In genomic region chr18:31244737-31245432, GRCh38 we compare ENCODE assay signal across 10 cellular contexts.
DNase-seq lines count a peak whose midpoint lies in the region; ATAC-seq, FAIRE-seq and TF ChIP-seq lines count a peak whose summit lies in the region.
"Had no signal": no experiment of that assay in that cellular context is flagged by ENCODE, and none has a peak within 500 bp of the region (broad histone marks: within the 10 kb centered on the region; RNA-seq: fewer than 3 reads in every experiment).

No MANE protein-coding gene starts in this region.

- ATAC-seq in HepG2: peak; percentile 18
- no peak for ATAC-seq in HG02973 (IDR thresholded peaks at IDR 0.05; ENCODE audit: unreplicated experiment)
- no peak for ATAC-seq in GM19035 (IDR thresholded peaks at IDR 0.05; ENCODE audit: unreplicated experiment)

- H3K4me2 ChIP-seq in mammary epithelial cell (ENCODE audit: insufficient read depth, low read depth, low read length) (peak overlapping the region; percentile 76), HepG2 (ENCODE audit: low read depth, low read length) (peak overlapping the region; percentile 82)

- H3K9me3 ChIP-seq in mammary epithelial cell (replicated peaks; ENCODE audit: insufficient read depth, low read length): no peaks in the 10 kb centered on the region
- no peaks in the 10 kb centered on the region for H3K9me3 ChIP-seq in HepG2 (ENCODE audit: low read length)
- no peaks in the 10 kb centered on the region for H3K9me3 ChIP-seq in suprapubic skin
- H3K9me3 ChIP-seq: tibial nerve had no signal

- H3K36me3 ChIP-seq in mammary epithelial cell (ENCODE audit: insufficient read depth, low read length) (no peaks in the 10 kb centered on the region), HepG2 (replicated peaks in 1 of 2; ENCODE audit: control insufficient read depth in 1 of 2, insufficient read depth in 2 of 2, low read length in 2 of 2) (no peaks in the 10 kb centered on the region), suprapubic skin (no peaks in the 10 kb centered on the region)
- H3K36me3 ChIP-seq: tibial nerve had no signal

- POLR2A ChIA-PET in HepG2 (lab: Yijun Ruan, JAX): interaction anchor here (0.7 to 5.2 kb wide), 21 partner anchors 9 to 267 kb away, joined by 3 to 50 read pairs (median 5); partner anchors contain the start of gene DSC2

- WGBS in mammary epithelial cell (ENCODE audit: low coverage, missing lambda C conversion rate): 4% methylated on average over 7 of the region's 7 CpGs
- WGBS in HepG2 (ENCODE audit: low lambda C conversion rate): under 1% methylated on average over 7 of the region's 7 CpGs
- WGBS in suprapubic skin: 20% methylated on average over 7 of the region's 7 CpGs

- peak overlapping the region; percentile 93 for H2AFZ ChIP-seq in mammary epithelial cell (ENCODE audit: low read depth, low read length)
- H2AFZ ChIP-seq in HepG2 (ENCODE audit: low read length): peak overlapping the region; percentile 35

- H3K27me3 ChIP-seq in mammary epithelial cell (ENCODE audit: insufficient read depth, low read length): no peaks in the 10 kb centered on the region
- H3K27me3 ChIP-seq in HepG2 (ENCODE audit: control insufficient read depth in 1 of 2, insufficient read depth in 2 of 2, low read length in 2 of 2): no peaks in the 10 kb centered on the region
- no peaks in the 10 kb centered on the region for H3K27me3 ChIP-seq in suprapubic skin
- H3K27me3 ChIP-seq: tibial nerve had no signal

- H3K79me2 ChIP-seq in mammary epithelial cell (ENCODE audit: insufficient read depth, low read length) (no peaks in the 10 kb centered on the region), HepG2 (ENCODE audit: insufficient read depth, low read length) (no peaks in the 10 kb centered on the region)

- intact Hi-C loops in mammary epithelial cell (cut with micrococcal nuclease): loop anchor here (5.0 kb wide), 1 partner anchor 253 kb away; no protein-coding TSS in a partner anchor
- intact Hi-C loops in HepG2 (cut with micrococcal nuclease; ENCODE audit: unreplicated experiment): loop anchor here (2.0 to 5.0 kb wide), 3 partner anchors 34 to 273 kb away; no protein-coding TSS in a partner anchor

- TF ChIP-seq EP300 in Ishikawa (IDR thresholded peaks at IDR 0.05; ENCODE audit: borderline replicate concordance): peak; percentile 85
- TF ChIP-seq EP300 in HepG2 (IDR thresholded peaks at IDR 0.05; ENCODE audit: low read depth in 2 of 2, low read length in 2 of 2): peak in 1 of 2 experiments; percentile 41; a peak in 1 of 4 replicates
- no peak for TF ChIP-seq EP300 in HepG2 (CRISPR knock-in tag; IDR thresholded peaks at IDR 0.05; ENCODE audit: borderline replicate concordance)
- TF ChIP-seq EP300 in suprapubic skin (IDR thresholded peaks at IDR 0.05): no peak

- H3K9ac ChIP-seq in mammary epithelial cell (ENCODE audit: insufficient read depth, low read length) (peak overlapping the region; percentile 42), HepG2 (ENCODE audit: insufficient read depth, low read depth, low read length) (peak overlapping the region; percentile 88)

- TF ChIP-seq CTCF in mammary epithelial cell (conservative IDR thresholded peaks at IDR 0.05 in 1 of 2, IDR thresholded peaks at IDR 0.05 in 1 of 2; ENCODE audit: extremely low read depth in 1 of 2, insufficient read depth in 1 of 2, low read depth in 1 of 2, low read length in 2 of 2) (no peak), HepG2 (CRISPR knock-in tag; IDR thresholded peaks at IDR 0.05) (no peak), suprapubic skin (IDR thresholded peaks at IDR 0.05) (no peak), foreskin fibroblast (IDR thresholded peaks at IDR 0.05; ENCODE audit: low read depth, low read length) (no peak)

- BruUV-seq in mammary epithelial cell (replicated peaks; lab: Mats Ljungman, UMichigan) (no TSS peak), HepG2 (replicated peaks; lab: Mats Ljungman, UMichigan) (TSS peak; percentile 98)

- peak; percentile 63 for DNase-seq in mammary epithelial cell
- DNase-seq in HepG2 (ENCODE audit: low spot score): peak; percentile 74
- no peak for DNase-seq in suprapubic skin (ENCODE audit: low spot score in 2 of 2)
- no peak for DNase-seq in foreskin fibroblast
- DNase-seq: activated naive CD4-positive, alpha-beta T cell treated with anti-CD3 and anti-CD28 coated beads, Interleukin-2, amount 10 ng/mL, durations not matched to agents 7 days and 5 days; NCI-H524 had no signal

- TF ChIP-seq RAD21 in Ishikawa (IDR thresholded peaks at IDR 0.05; ENCODE audit: low read depth) (peak; percentile 26), HepG2 (CRISPR knock-in tag; IDR thresholded peaks at IDR 0.05) (no peak)

- H3K4me3 ChIP-seq in mammary epithelial cell (replicated peaks in 1 of 3; ENCODE audit: insufficient read depth in 1 of 3, low read depth in 2 of 3, low read length in 3 of 3) (no peak overlapping the region), HepG2 (replicated peaks in 1 of 3; ENCODE audit: insufficient read depth in 1 of 3, low read depth in 2 of 3, low read length in 3 of 3) (peak overlapping the region; percentile 37 to 66 (median 49)), suprapubic skin (peak overlapping the region; percentile 19), foreskin fibroblast (ENCODE audit: low read depth in 1 of 2, low read length in 2 of 2) (no peak overlapping the region)
- H3K4me3 ChIP-seq: tibial nerve had no signal

- FAIRE-seq in HepG2 (lab: Jason Lieb, UNC): peak; percentile 58

- in situ Hi-C loops in mammary epithelial cell (cut with MboI; ENCODE audit: low sequenced_read_pairs in 2 of 2): loop anchor here (10.0 to 25.0 kb wide), 2 partner anchors 140 to 208 kb away; partner anchors contain the start of genes DSC2 (in 1 of the 2) and DSC3 (in 1 of the 2)
- in situ Hi-C loops in HepG2 (cut with HindIII; ENCODE audit: extremely low pct_ligation_motif_present, low pct_unique_long_range_greater_than_20kb): loop anchor here (5.0 kb wide), 1 partner anchor 143 kb away; the partner anchor contains the start of gene DSC2

- dilution Hi-C loops in mammary epithelial cell (cut with HindIII; ENCODE audit: low sequenced_read_pairs): loop anchor here (25.0 kb wide), 1 partner anchor 208 kb away; the partner anchor contains the start of gene DSC3

- H3K27ac ChIP-seq in mammary epithelial cell (ENCODE audit: insufficient read depth, low read depth, low read length): peak overlapping the region; percentile 57
- peak overlapping the region; percentile 94 for H3K27ac ChIP-seq in HepG2 (ENCODE audit: extremely low read length, insufficient read depth, low read length)
- H3K27ac ChIP-seq in suprapubic skin: peak overlapping the region; percentile 89

- CTCF ChIA-PET in mammary epithelial cell (lab: Charles Lee; ENCODE audit: low non-redundant PET): no interaction called here
- CTCF ChIA-PET in HepG2 (lab: Yijun Ruan, JAX; ENCODE audit: low intra/inter-chr PET ratio, low total read pairs): no interaction called here

- peak in 1 of 2 experiments; percentile 60; a peak in 2 of 4 replicates for TF ChIP-seq POLR2A in HepG2 (IDR thresholded peaks at IDR 0.05; ENCODE audit: insufficient read depth in 1 of 2, low read depth in 2 of 2, low read length in 2 of 2)
- no peak for TF ChIP-seq POLR2A in suprapubic skin (IDR thresholded peaks at IDR 0.05)

- H3K4me1 ChIP-seq in mammary epithelial cell (ENCODE audit: insufficient read depth, low read length): peaks cover 80% of the 10 kb centered on the region
- peaks cover 67% of the 10 kb centered on the region for H3K4me1 ChIP-seq in HepG2 (ENCODE audit: insufficient read depth, low read length)
- H3K4me1 ChIP-seq in suprapubic skin: peaks cover 65% of the 10 kb centered on the region

- H4K20me1 ChIP-seq in mammary epithelial cell (ENCODE audit: insufficient read depth, low read length) (no peaks in the 10 kb centered on the region), HepG2 (ENCODE audit: insufficient read depth, low read length) (no peaks in the 10 kb centered on the region)

TF ChIP-seq in Ishikawa, 13 proteins besides CTCF, POLR2A, EP300 and RAD21:
- TF ChIP-seq MAX (IDR thresholded peaks at IDR 0.05): peak; percentile 55; the same call in 1 of the 2 replicates
- peak; percentile 83 for TF ChIP-seq TEAD4 (IDR thresholded peaks at IDR 0.05)
- peak; percentile 81 for TF ChIP-seq NFIC (IDR thresholded peaks at IDR 0.05)
- no peak for TF ChIP-seq CREB1 (IDR thresholded peaks at IDR 0.05; ENCODE audit: low read depth)
- peak; percentile 47 for TF ChIP-seq CEBPB (IDR thresholded peaks at IDR 0.05)
- peak; percentile 87 for TF ChIP-seq TCF12 (IDR thresholded peaks at IDR 0.05; ENCODE audit: low read depth)
- TF ChIP-seq EGR1 (IDR thresholded peaks at IDR 0.05): no peak
- TF ChIP-seq FOXM1 (IDR thresholded peaks at IDR 0.05; ENCODE audit: borderline replicate concordance, low read depth): peak; percentile 83

TF ChIP-seq in HepG2, 621 proteins besides CTCF, POLR2A, EP300 and RAD21 (continues in another document):
- TF ChIP-seq NCOA2 (CRISPR knock-in tag; IDR thresholded peaks at IDR 0.05) (peak; percentile 12; the same call in 1 of the 2 replicates), MAFK (conservative IDR thresholded peaks at IDR 0.05 in 1 of 2, IDR thresholded peaks at IDR 0.05 in 1 of 2; ENCODE audit: low read length in 2 of 2) (0 out of 4 replicates have a peak, but pooled peaks have one; percentile 8 to 15), ZNF30 (CRISPR knock-in tag; IDR thresholded peaks at IDR 0.05) (no peak), CREB1 (IDR thresholded peaks at IDR 0.05) (no peak), CREB1 (CRISPR knock-in tag; IDR thresholded peaks at IDR 0.05) (peak; percentile 37; the same call in 1 of the 2 replicates), ADNP (CRISPR knock-in tag; IDR thresholded peaks at IDR 0.05) (no peak), MYNN (CRISPR knock-in tag; IDR thresholded peaks at IDR 0.05; ENCODE audit: low read depth) (peak; percentile 99), ARID3A (IDR thresholded peaks at IDR 0.05; ENCODE audit: low read depth, low read length) (peak; percentile 61), ZNF343 (CRISPR knock-in tag; IDR thresholded peaks at IDR 0.05) (no peak)
- TF ChIP-seq, protein P1, sequence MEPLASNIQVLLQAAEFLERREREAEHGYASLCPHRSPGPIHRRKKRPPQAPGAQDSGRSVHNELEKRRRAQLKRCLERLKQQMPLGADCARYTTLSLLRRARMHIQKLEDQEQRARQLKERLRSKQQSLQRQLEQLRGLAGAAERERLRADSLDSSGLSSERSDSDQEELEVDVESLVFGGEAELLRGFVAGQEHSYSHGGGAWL (CRISPR knock-in tag; IDR thresholded peaks at IDR 0.05): no peak

Comparison
In these comparisons a context has a peak if more than half of its experiments do, and no peak if none do; other contexts are left out.
1. DNase-seq: peak in mammary epithelial cell (single experiment) and HepG2 (single experiment); none in suprapubic skin (0 of 2) and foreskin fibroblast (0 of 2).
2. H3K4me3 ChIP-seq: peak in HepG2 (3 of 3) and suprapubic skin (single experiment); none in mammary epithelial cell (0 of 3) and foreskin fibroblast (0 of 2).
3. Peak in every context shown above with its lines, with median percentiles within 50 percentile points of each other: H3K27ac ChIP-seq.